Comparison of ENCODE assay signal across 8 cellular contexts in genomic region chr11:77065878-77066228, GRCh38. TPM values are rescaled to one million over a fixed set of nuclear protein-coding genes. Genes with fewer than 3 reads are reported as not detected.
DNase-seq lines count a peak whose midpoint lies in the region; FAIRE-seq and TF ChIP-seq lines count a peak whose summit lies in the region.

No MANE protein-coding gene starts in this region.

- H3K4me3 Mint-ChIP-seq in HFFc6: peak overlapping the region; percentile 97
- H3K4me3 Mint-ChIP-seq in astrocyte (ENCODE audit: unreplicated experiment): peak overlapping the region; percentile 84

- H3K27ac ChIP-seq in astrocyte (ENCODE audit: low read depth, low read length): peak overlapping the region; percentile 54
- H3K27ac ChIP-seq in iPS-18a (ENCODE audit: low read length): no peak overlapping the region

- H3K27ac Mint-ChIP-seq in HFFc6 (peak overlapping the region; percentile 95), astrocyte (ENCODE audit: unreplicated experiment) (peak overlapping the region; percentile 92)

- H3K9ac ChIP-seq in astrocyte (ENCODE audit: low read length) (peak overlapping the region; percentile 78), iPS-18a (ENCODE audit: low read length) (peak overlapping the region; percentile 33), skeletal muscle satellite cell (ENCODE audit: low read depth, low read length) (peak overlapping the region; percentile 90)

- no peaks in the 10 kb centered on the region for H3K36me3 Mint-ChIP-seq in HFFc6 (ENCODE audit: low read depth)
- no peaks in the 10 kb centered on the region for H3K36me3 Mint-ChIP-seq in astrocyte (ENCODE audit: low read depth, unreplicated experiment)

- H3K36me3 ChIP-seq in BE2C: no peaks in the 10 kb centered on the region
- H3K36me3 ChIP-seq in astrocyte (ENCODE audit: insufficient read depth, low read length): no peaks in the 10 kb centered on the region
- no peaks in the 10 kb centered on the region for H3K36me3 ChIP-seq in iPS-18a (ENCODE audit: control insufficient read depth, low read depth, low read length)
- no peaks in the 10 kb centered on the region for H3K36me3 ChIP-seq in skeletal muscle satellite cell (ENCODE audit: insufficient read depth, low read length)

- H3K4me1 ChIP-seq in BE2C (peaks cover 10% of the 10 kb centered on the region; the same call in 1 of the 2 replicates), astrocyte (ENCODE audit: insufficient read depth, low read length) (peaks cover 7% of the 10 kb centered on the region), iPS-18a (ENCODE audit: control insufficient read depth, low read depth, low read length) (peaks cover 9% of the 10 kb centered on the region), skeletal muscle satellite cell (ENCODE audit: control insufficient read depth, insufficient read depth, low read length) (peaks cover 42% of the 10 kb centered on the region)

- peak; percentile 71 for FAIRE-seq in astrocyte (lab: Jason Lieb, UNC)

- H3K9me3 ChIP-seq in BE2C (no peaks in the 10 kb centered on the region), astrocyte (ENCODE audit: insufficient read depth, low read depth, low read length) (no peaks in the 10 kb centered on the region), iPS-18a (ENCODE audit: control insufficient read depth, low read depth, low read length) (no peaks in the 10 kb centered on the region), skeletal muscle satellite cell (replicated peaks; ENCODE audit: low read length) (no peaks in the 10 kb centered on the region)

- H4K20me1 ChIP-seq in astrocyte (ENCODE audit: insufficient read depth, low read length): peaks cover 34% of the 10 kb centered on the region

- H3K27me3 ChIP-seq in BE2C (no peaks in the 10 kb centered on the region), astrocyte (ENCODE audit: insufficient read depth, low read length) (no peaks in the 10 kb centered on the region), iPS-18a (ENCODE audit: control insufficient read depth, insufficient read depth, low read length) (peaks cover 21% of the 10 kb centered on the region), skeletal muscle satellite cell (ENCODE audit: control insufficient read depth, insufficient read depth, low read length) (no peaks in the 10 kb centered on the region)

- DNase-seq in BE2C: no peak
- DNase-seq in HFFc6: peak; percentile 53
- peak; percentile 29 for DNase-seq in astrocyte (ENCODE audit: low read depth)
- no peak for DNase-seq in HT-29 (ENCODE audit: low spot score)
- no peak for DNase-seq in NCI-H526 treated with DMSO at 0.1 percent for 48 hours (lab: John Stamatoyannopoulos, UW)
- no peak for DNase-seq in NCI-H524 treated with DMSO at 0.1 percent for 48 hours (lab: John Stamatoyannopoulos, UW)

- H3K4me1 Mint-ChIP-seq in HFFc6 (ENCODE audit: low read depth): peaks cover 31% of the 10 kb centered on the region
- peaks cover 2% of the 10 kb centered on the region for H3K4me1 Mint-ChIP-seq in astrocyte (ENCODE audit: low read depth, unreplicated experiment)

- H3K27me3 Mint-ChIP-seq in HFFc6 (ENCODE audit: insufficient read depth) (peaks cover 1% of the 10 kb centered on the region), astrocyte (ENCODE audit: low read depth, unreplicated experiment) (peaks cover 10% of the 10 kb centered on the region)

- H3K9me3 Mint-ChIP-seq in HFFc6 (no peaks in the 10 kb centered on the region), astrocyte (ENCODE audit: unreplicated experiment) (no peaks in the 10 kb centered on the region)

- peaks cover 26% of the 10 kb centered on the region for H3K79me2 ChIP-seq in astrocyte (ENCODE audit: insufficient read depth, low read length)

- H3K4me2 ChIP-seq in astrocyte (ENCODE audit: low read length) (peak overlapping the region; percentile 95), skeletal muscle satellite cell (ENCODE audit: low read length) (peak overlapping the region; percentile 95)

- peak overlapping the region; percentile 79 for H3K4me3 ChIP-seq in BE2C (ENCODE audit: low read depth, low read length)
- H3K4me3 ChIP-seq in astrocyte (ENCODE audit: insufficient read depth, low read depth, low read length): peak overlapping the region; percentile 66
- H3K4me3 ChIP-seq in iPS-18a (ENCODE audit: low read length): peak overlapping the region; percentile 65
- peak overlapping the region; percentile 76 for H3K4me3 ChIP-seq in skeletal muscle satellite cell (ENCODE audit: low read length)

- H2AFZ ChIP-seq in astrocyte (ENCODE audit: low read depth, low read length): peak overlapping the region; percentile 96

- no peak for TF ChIP-seq CTCF in BE2C (IDR thresholded peaks at IDR 0.05; ENCODE audit: low read depth, low read length)
- TF ChIP-seq CTCF in HFFc6 (IDR thresholded peaks at IDR 0.05): no peak
- no peak for TF ChIP-seq CTCF in astrocyte (IDR thresholded peaks at IDR 0.05; ENCODE audit: insufficient read depth, low read depth, low read length)

RNA-seq across cellular contexts. Expression of gene CAPN5, which starts 0.9 kb away (rescaled TPM):
- polyA plus RNA-seq in BE2C (2012; ENCODE audit: insufficient read depth, insufficient read length, low read depth): 13.2 TPM
- total RNA-seq in HFFc6 (2021; fragmentation: NEBNext Ultra II Directional; extraction: Animal tissue kit (Norgen Biotek cat#: 25700)): 10 to 100 TPM; 20.7 to 32.7 (median 29.0) TPM
- total RNA-seq in astrocyte: 13.1 and 17.4 TPM in 2 replicates
- 21.2 and 21.5 TPM in 2 replicates for total RNA-seq in skeletal muscle satellite cell (2012; rRNA removed)
- 30.5 and 30.9 TPM in 2 replicates for total RNA-seq in HT-29 (2014; rRNA removed; shearing (Covaris generic))

RNA-seq across cellular contexts. Expression of gene B3GNT6, which starts 31.7 kb away (rescaled TPM):
- not detected for polyA plus RNA-seq in BE2C (2012; ENCODE audit: insufficient read depth, insufficient read length, low read depth)
- not detected for total RNA-seq in HFFc6 (2021; fragmentation: NEBNext Ultra II Directional; extraction: Animal tissue kit (Norgen Biotek cat#: 25700))
- not detected in 2 replicates for total RNA-seq in astrocyte
- total RNA-seq in skeletal muscle satellite cell (2012; rRNA removed): not detected in 2 replicates
- 0.61 and 1.4 TPM in 2 replicates for total RNA-seq in HT-29 (2014; rRNA removed; shearing (Covaris generic))

RNA-seq across cellular contexts. Expression of gene OMP, which starts 36.8 kb away (rescaled TPM):
- polyA plus RNA-seq in BE2C (2012; ENCODE audit: insufficient read depth, insufficient read length, low read depth): 0.94 TPM
- under 1 TPM in 1 of 6 experiments, not detected in 5; 0.77 TPM for total RNA-seq in HFFc6 (2021; fragmentation: NEBNext Ultra II Directional; extraction: Animal tissue kit (Norgen Biotek cat#: 25700))
- total RNA-seq in astrocyte: 0.67 and 1.3 TPM in 2 replicates
- total RNA-seq in skeletal muscle satellite cell (2012; rRNA removed): not detected in 2 replicates
- total RNA-seq in HT-29 (2014; rRNA removed; shearing (Covaris generic)): 2.8 TPM in 1 of 2 replicates, not detected in the other

Comparison
In these comparisons a context has a peak if more than half of its experiments do, and no peak if none do; other contexts are left out.
1. DNase-seq: peak in HFFc6 (single experiment) and astrocyte (single experiment); none in BE2C (single experiment), HT-29 (single experiment), NCI-H526 treated with DMSO at 0.1 percent for 48 hours (single experiment) and NCI-H524 treated with DMSO at 0.1 percent for 48 hours (single experiment).
2. H3K9ac ChIP-seq: peak in every context shown above with its lines; median percentile 90 in skeletal muscle satellite cell; 78 in astrocyte; 33 in iPS-18a.
3. Peak in every context shown above with its lines, with median percentiles within 50 percentile points of each other: H3K4me3 ChIP-seq.